3 cellular contexts compared by ENCODE assay signal in genomic region chr15:28821434-28821833, GRCh38.
TF ChIP-seq lines count a peak whose summit lies in the region.

No MANE protein-coding gene starts in this region.

TF ChIP-seq in IMR-90, 13 proteins besides CTCF, POLR2A, EP300 and RAD21:
- peak; percentile 69 for TF ChIP-seq MAFK (IDR thresholded peaks at IDR 0.05; ENCODE audit: low read depth, low read length)

TF ChIP-seq in K562, 482 proteins besides CTCF, POLR2A, EP300 and RAD21:
- peak; percentile 59; the same call in 1 of the 2 replicates for TF ChIP-seq ZNF316 (IDR thresholded peaks at IDR 0.05)
- peak; percentile 38 for TF ChIP-seq MAFF (IDR thresholded peaks at IDR 0.05; ENCODE audit: low read length)

TF ChIP-seq in HepG2, 621 proteins besides CTCF, POLR2A, EP300 and RAD21:
- TF ChIP-seq MAFK (conservative IDR thresholded peaks at IDR 0.05 in 1 of 2, IDR thresholded peaks at IDR 0.05 in 1 of 2; ENCODE audit: low read length in 2 of 2) (peak in 1 of 2 experiments; percentile 62; a peak in 3 of 4 replicates), MAFF (IDR thresholded peaks at IDR 0.05; ENCODE audit: low read depth, low read length) (0 out of 2 replicates have a peak, but pooled peaks have one; percentile 34)
